In genomic region chr3:173019378-173019777, GRCh38 we compare ENCODE assay signal across 9 cellular contexts.
"Had no signal": no experiment of that assay in that cellular context is flagged by ENCODE, and none has a peak within 500 bp of the region (broad histone marks: within the 10 kb centered on the region; RNA-seq: fewer than 3 reads in every experiment).

No MANE protein-coding gene starts in this region.

- H3K36me3 ChIP-seq: HAP-1 had no signal

- DNase-seq: GOT3, HFFc6, IMR-90, Kasumi-1, KG1 had no signal

- H3K27ac ChIP-seq: HL-60 had no signal

- H3K4me3 ChIP-seq: HAP-1, K562 had no signal

- ATAC-seq: HCT116, K562 had no signal

- H3K27ac Mint-ChIP-seq: HFFc6 had no signal

- H3K4me3 Mint-ChIP-seq: HFFc6 had no signal

- FAIRE-seq: K562 had no signal

- H3K9me3 ChIP-seq: HAP-1 had no signal
